Comparison of ENCODE assay signal across 8 cellular contexts in genomic region chr2:131492418-131493198, GRCh38. TPM values are rescaled to one million over a fixed set of nuclear protein-coding genes. Genes with fewer than 3 reads are reported as not detected.
DNase-seq lines count a peak whose midpoint lies in the region; ATAC-seq and TF ChIP-seq lines count a peak whose summit lies in the region.

No MANE protein-coding gene starts in this region.

- peak overlapping the region; percentile 94 for H3K27ac Mint-ChIP-seq in Calu3 (ENCODE audit: unreplicated experiment)
- peak overlapping the region; percentile 98 for H3K27ac Mint-ChIP-seq in effector memory CD8-positive, alpha-beta T cell

- ATAC-seq in GM21367 (IDR thresholded peaks at IDR 0.05; ENCODE audit: unreplicated experiment) = peak; percentile 59
- peak; percentile 69 for ATAC-seq in effector memory CD8-positive, alpha-beta T cell (replicated peaks)

- H3K27me3 Mint-ChIP-seq in Calu3 (ENCODE audit: unreplicated experiment) = no peaks in the 10 kb centered on the region
- no peaks in the 10 kb centered on the region for H3K27me3 Mint-ChIP-seq in effector memory CD8-positive, alpha-beta T cell

- under 1% methylated on average over 79 of the region's 79 CpGs for WGBS in mesenchymal stem cell

- peak overlapping the region; percentile 89 for H3K27ac ChIP-seq in mesenchymal stem cell (ENCODE audit: low read length, poor library complexity, severe bottlenecking)

- H2BK15ac ChIP-seq in mesenchymal stem cell (ENCODE audit: low read depth, poor library complexity, severe bottlenecking) = peak overlapping the region; percentile 98

- peaks cover 47% of the 10 kb centered on the region for H3K36me3 Mint-ChIP-seq in Calu3 (ENCODE audit: insufficient read depth, unreplicated experiment)
- peaks cover 37% of the 10 kb centered on the region for H3K36me3 Mint-ChIP-seq in effector memory CD8-positive, alpha-beta T cell (ENCODE audit: insufficient read depth)

- H4K91ac ChIP-seq in mesenchymal stem cell (ENCODE audit: low read length) = peak overlapping the region; percentile 97

- H4K8ac ChIP-seq in mesenchymal stem cell (ENCODE audit: low read length) = peak overlapping the region; percentile 98

- CTCF ChIA-PET in Calu3 (lab: Charles Lee) = interaction anchor here (0.6 to 1.3 kb wide), 5 partner anchors 43 to 683 kb away, joined by 3 to 11 read pairs (median 4); partner anchors contain the start of gene FAM168B

- no peaks in the 10 kb centered on the region for H3K9me3 Mint-ChIP-seq in Calu3 (ENCODE audit: low read depth, unreplicated experiment)
- no peaks in the 10 kb centered on the region for H3K9me3 Mint-ChIP-seq in effector memory CD8-positive, alpha-beta T cell

- H3K18ac ChIP-seq in mesenchymal stem cell (ENCODE audit: low read depth in 1 of 2, low read length in 2 of 2) = peak overlapping the region; percentile 90 to 97

- peak overlapping the region in 1 of 2 experiments; percentile 2 for H3K23ac ChIP-seq in mesenchymal stem cell (ENCODE audit: low read length in 2 of 2)

- H3K9me3 ChIP-seq in mesenchymal stem cell (ENCODE audit: control insufficient read depth, low read length) = no peaks in the 10 kb centered on the region

- H2BK5ac ChIP-seq in mesenchymal stem cell (ENCODE audit: low read depth, low read length, poor library complexity, severe bottlenecking) = peak overlapping the region; percentile 80

- peak overlapping the region in 1 of 2 experiments; percentile 98 for H3K14ac ChIP-seq in mesenchymal stem cell (ENCODE audit: low read length in 2 of 2)

- peak overlapping the region; percentile 83 to 99 for H3K4me3 ChIP-seq in mesenchymal stem cell (ENCODE audit: insufficient read depth in 1 of 2, low read depth in 1 of 2, low read length in 2 of 2)

- DNase-seq in Calu3 = peak; percentile 95
- peak; percentile 93 for DNase-seq in HT1080 (ENCODE audit: low read depth)
- DNase-seq in NK-92 treated with Interleukin-12 subunit alpha and Interleukin-12 subunit beta, amount 100 ng/mL, for 24 hours (lab: John Stamatoyannopoulos, UW) = peak; percentile 98
- peak; percentile 81 to 86 for DNase-seq in activated CD8-positive, alpha-beta memory T cell treated with anti-CD3 and anti-CD28 coated beads for 4 hours (ENCODE audit: low read depth in 2 of 2)
- peak; percentile 90 to 94 (median 93) for DNase-seq in effector memory CD8-positive, alpha-beta T cell
- DNase-seq in mesenchymal stem cell = peak; percentile 92
- DNase-seq in stimulated activated CD8-positive, alpha-beta memory T cell treated with anti-CD3 and anti-CD28 coated beads, Interleukin-12 subunit alpha, Interleukin-12 subunit beta, amount 100 ng/mL, for 24 hours (ENCODE audit: extremely low read depth) = peak; percentile 89

- H3K9ac ChIP-seq in mesenchymal stem cell (ENCODE audit: low read length) = peak overlapping the region; percentile 96

- peak overlapping the region; percentile 94 for H2AFZ ChIP-seq in mesenchymal stem cell (ENCODE audit: low read depth, low read length)

- peak overlapping the region; percentile 95 for H3K4me3 Mint-ChIP-seq in Calu3 (ENCODE audit: low read depth, unreplicated experiment)
- H3K4me3 Mint-ChIP-seq in effector memory CD8-positive, alpha-beta T cell = peak overlapping the region; percentile 96

- peak overlapping the region; percentile 90 for H3K4me2 ChIP-seq in mesenchymal stem cell (ENCODE audit: low read length, poor library complexity, severe bottlenecking)

- H3K79me1 ChIP-seq in mesenchymal stem cell (replicated peaks; ENCODE audit: low read length, poor library complexity, severe bottlenecking) = peaks cover 4% of the 10 kb centered on the region

- TF ChIP-seq CTCF in Calu3 (IDR thresholded peaks at IDR 0.05; ENCODE audit: unreplicated experiment) = peak; percentile 80

- H2AK5ac ChIP-seq in mesenchymal stem cell (ENCODE audit: low read length, severe bottlenecking) = no peak overlapping the region

- H3K4ac ChIP-seq in mesenchymal stem cell (ENCODE audit: low read depth in 1 of 2, low read length in 2 of 2) = peak overlapping the region; percentile 69 to 96

- no peaks in the 10 kb centered on the region for H3K27me3 ChIP-seq in mesenchymal stem cell (ENCODE audit: control insufficient read depth in 1 of 2, insufficient read depth in 1 of 2, low read length in 2 of 2)

- peak overlapping the region; percentile 61 for H2BK120ac ChIP-seq in mesenchymal stem cell (ENCODE audit: low read depth, low read length)

- intact Hi-C loops in Calu3 (cut with micrococcal nuclease; ENCODE audit: unreplicated experiment) = loop anchor here (1.0 to 10.0 kb wide), 3 partner anchors 79 to 338 kb away; no protein-coding TSS in a partner anchor

- H3K36me3 ChIP-seq in mesenchymal stem cell (ENCODE audit: control insufficient read depth in 1 of 2, insufficient read depth in 2 of 2, low read depth in 1 of 2, low read length in 2 of 2) = peaks cover 4 to 13% of the 10 kb centered on the region in 2 experiments

- no TSS peak for BruUV-seq in Calu3 (replicated peaks; lab: Mats Ljungman, UMichigan)

- H3K4me1 ChIP-seq in mesenchymal stem cell (ENCODE audit: control insufficient read depth, insufficient read depth, low read depth, low read length) = peaks cover 34% of the 10 kb centered on the region

- peaks cover 17% of the 10 kb centered on the region for H3K4me1 Mint-ChIP-seq in Calu3 (ENCODE audit: low read depth, unreplicated experiment)
- peaks cover 34 to 38% of the 10 kb centered on the region in 2 donors for H3K4me1 Mint-ChIP-seq in effector memory CD8-positive, alpha-beta T cell (ENCODE audit: low read depth in 2 of 2)

- peak overlapping the region in 1 of 2 experiments; percentile 47 for H2BK12ac ChIP-seq in mesenchymal stem cell (ENCODE audit: low read length in 2 of 2)

RNA-seq across cellular contexts. Expression of gene MZT2A, which starts 0.4 kb away (rescaled TPM):
- total RNA-seq in Calu3 (2022) = 100 and 108 TPM in 2 replicates
- 135 and 175 TPM in 2 replicates for total RNA-seq in HT1080 (2014; rRNA removed; shearing (Covaris generic))
- 86.7 and 108 TPM in 2 replicates for polyA plus RNA-seq in HT1080 (2015; cell fraction: cytosol; rRNA removed)
- polyA plus RNA-seq in HT1080 (2015; cell fraction: nucleus; rRNA removed) = 27.1 and 28.0 TPM in 2 replicates
- 169 TPM for polyA plus RNA-seq in mesenchymal stem cell (2013, experiment 1 of 2)
- 169 TPM for polyA plus RNA-seq in mesenchymal stem cell (2013, experiment 2 of 2)

RNA-seq across cellular contexts. Expression of gene TUBA3D, which starts 16.7 kb away (rescaled TPM):
- total RNA-seq in Calu3 (2022) = not detected in 2 replicates
- 2.9 and 3.0 TPM in 2 replicates for total RNA-seq in HT1080 (2014; rRNA removed; shearing (Covaris generic))
- polyA plus RNA-seq in HT1080 (2015; cell fraction: cytosol; rRNA removed) = 2.1 and 4.9 TPM in 2 replicates
- polyA plus RNA-seq in HT1080 (2015; cell fraction: nucleus; rRNA removed) = 0.87 and 2.2 TPM in 2 replicates
- polyA plus RNA-seq in mesenchymal stem cell (2013, experiment 1 of 2) = not detected
- polyA plus RNA-seq in mesenchymal stem cell (2013, experiment 2 of 2) = not detected

RNA-seq across cellular contexts. Expression of gene CCDC74A, which starts 35.1 kb away (rescaled TPM):
- 1.2 and 2.0 TPM in 2 replicates for total RNA-seq in Calu3 (2022)
- 0.27 TPM in 1 of 2 replicates, not detected in the other for total RNA-seq in HT1080 (2014; rRNA removed; shearing (Covaris generic))
- polyA plus RNA-seq in HT1080 (2015; cell fraction: cytosol; rRNA removed) = 2.4 and 2.9 TPM in 2 replicates
- polyA plus RNA-seq in HT1080 (2015; cell fraction: nucleus; rRNA removed) = 3.6 and 4.8 TPM in 2 replicates
- 11.2 TPM for polyA plus RNA-seq in mesenchymal stem cell (2013, experiment 1 of 2)
- polyA plus RNA-seq in mesenchymal stem cell (2013, experiment 2 of 2) = 11.4 TPM

Comparison
In these comparisons a context has a peak if more than half of its experiments do, and no peak if none do; other contexts are left out.
1. Peak in every context shown above with its lines: DNase-seq, ATAC-seq, H3K4me3 ChIP-seq and H3K27ac ChIP-seq.